In the genomic region with DNA sequence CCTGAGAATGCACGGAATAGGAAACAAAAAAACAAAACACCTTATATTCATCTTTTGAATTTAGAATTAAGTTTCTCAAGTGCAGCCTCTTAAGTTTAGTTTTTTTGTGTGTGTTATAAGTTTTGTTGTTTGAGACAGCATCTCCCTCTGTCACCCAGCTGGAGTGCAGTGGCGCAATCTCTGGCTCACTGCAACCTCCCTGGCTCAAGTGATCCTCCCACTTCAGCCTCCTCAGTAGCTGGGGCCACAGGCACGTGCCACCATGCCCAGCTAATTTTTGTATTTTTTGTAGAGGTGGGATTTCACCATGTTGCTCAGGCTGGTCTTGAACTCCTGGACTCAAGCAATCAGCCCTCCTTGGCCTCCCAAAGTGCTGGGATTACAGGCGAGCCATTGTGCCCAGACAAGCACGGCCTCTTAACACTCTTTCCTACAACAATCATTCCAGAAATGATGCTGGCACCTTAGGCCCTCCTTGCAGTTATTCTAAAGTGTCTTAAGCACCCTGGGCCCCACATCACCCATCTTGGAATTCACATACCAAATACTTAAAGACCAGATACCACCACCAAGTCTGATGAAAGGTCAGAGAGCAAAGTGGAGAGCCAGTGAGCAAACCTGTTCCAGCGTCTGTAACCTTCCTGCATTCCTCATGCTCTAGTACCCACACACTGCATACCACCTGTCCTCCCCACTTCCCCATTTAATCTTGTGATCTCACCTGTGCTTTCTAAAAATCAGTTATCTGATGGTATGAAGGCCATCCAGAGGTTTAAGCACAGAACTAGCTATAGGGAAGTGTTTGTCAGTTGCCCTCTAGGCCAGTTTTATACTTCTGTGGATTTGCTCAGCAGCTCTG, we compare ENCODE assay signal across 1 cellular context.
TF ChIP-seq lines count a peak whose summit lies in the region.

No MANE protein-coding gene starts in this region.

TF ChIP-seq in GM12891, 5 proteins besides CTCF, POLR2A, EP300 and RAD21 (continued from another document):
- peak; percentile 91 for TF ChIP-seq SPI1 (IDR thresholded peaks at IDR 0.05; ENCODE audit: low read depth, low read length)
